17 cellular contexts compared by ENCODE assay signal in genomic region chr17:49384962-49385361, GRCh38. TPM values are rescaled to one million over a fixed set of nuclear protein-coding genes. Genes with fewer than 3 reads are reported as not detected.
DNase-seq lines count a peak whose midpoint lies in the region; ATAC-seq lines count a peak whose summit lies in the region.
"Had no signal": no experiment of that assay in that cellular context is flagged by ENCODE, and none has a peak within 500 bp of the region (broad histone marks: within the 10 kb centered on the region; RNA-seq: fewer than 3 reads in every experiment).

No MANE protein-coding gene starts in this region.

- no peak overlapping the region for H3K4me3 Mint-ChIP-seq in stimulated activated effector memory CD8-positive, alpha-beta T cell treated with anti-CD3 and anti-CD28 coated beads, Interleukin-12 subunit alpha, Interleukin-12 subunit beta, amount 100 ng/mL, for 72 hours
- H3K4me3 Mint-ChIP-seq: CD14-positive monocyte; CD4-positive, alpha-beta memory T cell; H9 had no signal

- peaks cover 41% of the 10 kb centered on the region for H3K4me1 Mint-ChIP-seq in stimulated activated effector memory CD8-positive, alpha-beta T cell treated with anti-CD3 and anti-CD28 coated beads, Interleukin-12 subunit alpha, Interleukin-12 subunit beta, amount 100 ng/mL, for 72 hours

- in situ Hi-C loops in SK-MEL-5 (cut with HindIII; ENCODE audit: low pct_unique_long_range_greater_than_20kb, low sequenced_read_pairs) = no loop called here

- no peaks in the 10 kb centered on the region for H3K9me3 Mint-ChIP-seq in stimulated activated effector memory CD8-positive, alpha-beta T cell treated with anti-CD3 and anti-CD28 coated beads, Interleukin-12 subunit alpha, Interleukin-12 subunit beta, amount 100 ng/mL, for 72 hours
- H3K9me3 Mint-ChIP-seq: H9 had no signal

- peak; percentile 27 to 38 for DNase-seq in NCI-H526 (lab: John Stamatoyannopoulos, UW)
- DNase-seq in NCI-H526 treated with DMSO at 0.1 percent for 48 hours (lab: John Stamatoyannopoulos, UW) = no peak
- peak; percentile 71 for DNase-seq in SK-MEL-5 (ENCODE audit: low read depth, low spot score)
- peak; percentile 37 for DNase-seq in left kidney (ENCODE audit: low read depth, low spot score)
- no peak for DNase-seq in NCI-H774 (lab: John Stamatoyannopoulos, UW)
- no peak for DNase-seq in stimulated activated effector memory CD8-positive, alpha-beta T cell treated with anti-CD3 and anti-CD28 coated beads, Interleukin-12 subunit alpha, Interleukin-12 subunit beta, amount 100 ng/mL, for 72 hours (ENCODE audit: low spot score in 2 of 2)
- DNase-seq: AML-193; Calu3; CD4-positive, alpha-beta memory T cell; DMS 273 treated with DMSO at 0.1 percent for 48 hours; DMS53; DND-41; EL; H9 had no signal

- ATAC-seq in stimulated activated effector memory CD8-positive, alpha-beta T cell treated with anti-CD3 and anti-CD28 coated beads, Interleukin-12 subunit alpha, Interleukin-12 subunit beta, amount 100 ng/mL, for 72 hours = no peak
- no peak for ATAC-seq in HG03196 (IDR thresholded peaks at IDR 0.05; ENCODE audit: unreplicated experiment)
- ATAC-seq: A549 had no signal

- H3K27ac Mint-ChIP-seq in stimulated activated effector memory CD8-positive, alpha-beta T cell treated with anti-CD3 and anti-CD28 coated beads, Interleukin-12 subunit alpha, Interleukin-12 subunit beta, amount 100 ng/mL, for 72 hours = no peak overlapping the region
- H3K27ac Mint-ChIP-seq: CD14-positive monocyte; CD4-positive, alpha-beta memory T cell; H9 had no signal

- peaks cover 10% of the 10 kb centered on the region for H3K36me3 Mint-ChIP-seq in stimulated activated effector memory CD8-positive, alpha-beta T cell treated with anti-CD3 and anti-CD28 coated beads, Interleukin-12 subunit alpha, Interleukin-12 subunit beta, amount 100 ng/mL, for 72 hours

RNA-seq across cellular contexts. Expression of gene ZNF652, which starts 22.9 kb away (rescaled TPM):
- 36.0 and 36.9 TPM in 2 replicates for total RNA-seq in SK-MEL-5 (2014; rRNA removed; shearing (Covaris generic))
- 16.8 and 17.5 TPM in 2 replicates for polyA plus RNA-seq in SK-MEL-5 (2015; cell fraction: cytosol; rRNA removed)
- polyA plus RNA-seq in SK-MEL-5 (2015; cell fraction: nucleus; rRNA removed) = 27.5 and 32.5 TPM in 2 replicates

RNA-seq across cellular contexts. Expression of gene PHB1, which starts 29.7 kb away (rescaled TPM):
- 373 and 401 TPM in 2 replicates for total RNA-seq in SK-MEL-5 (2014; rRNA removed; shearing (Covaris generic))
- 302 and 312 TPM in 2 replicates for polyA plus RNA-seq in SK-MEL-5 (2015; cell fraction: cytosol; rRNA removed)
- polyA plus RNA-seq in SK-MEL-5 (2015; cell fraction: nucleus; rRNA removed) = 100 and 102 TPM in 2 replicates

Comparison
In these comparisons a context has a peak if more than half of its experiments do, and no peak if none do; other contexts are left out.
1. DNase-seq: peak in NCI-H526 (2 of 2), SK-MEL-5 (single experiment) and left kidney (single experiment); none in NCI-H526 treated with DMSO at 0.1 percent for 48 hours (single experiment), NCI-H774 (single experiment) and stimulated activated effector memory CD8-positive, alpha-beta T cell treated with anti-CD3 and anti-CD28 coated beads, Interleukin-12 subunit alpha, Interleukin-12 subunit beta, amount 100 ng/mL, for 72 hours (0 of 2).